ENCODE assay signal across 23 cellular contexts in the genomic region with DNA sequence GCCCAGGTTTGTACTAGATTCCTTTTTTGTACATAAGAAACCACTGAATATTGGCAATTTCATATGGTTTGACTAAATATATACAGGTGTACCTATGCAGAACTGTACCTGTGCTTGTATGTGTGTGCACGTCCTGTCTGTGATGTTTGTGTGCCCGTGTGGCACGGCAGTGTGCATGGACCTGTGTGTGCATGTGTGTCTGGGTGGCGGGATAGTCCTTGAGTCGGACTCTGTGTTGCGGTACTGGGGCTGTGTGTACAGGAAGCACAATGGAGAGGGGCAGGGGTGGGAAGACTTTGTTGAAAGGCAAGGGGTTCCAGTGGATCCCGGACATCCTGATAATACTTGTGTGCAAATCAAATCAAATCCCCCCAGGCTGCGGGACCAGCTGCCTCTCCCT. TPM values are rescaled to one million over a fixed set of nuclear protein-coding genes. Genes with fewer than 3 reads are reported as not detected.
A peak's percentile ranks its signal among the peaks of the same experiment; 100 is the strongest.
DNase-seq lines count a peak whose midpoint lies in the region; ATAC-seq, FAIRE-seq and TF ChIP-seq lines count a peak whose summit lies in the region.
"Had no signal": no experiment of that assay in that cellular context is flagged by ENCODE, and none has a peak within 500 bp of the region (broad histone marks: within the 10 kb centered on the region; RNA-seq: fewer than 3 reads in every experiment).

No MANE protein-coding gene starts in this region.

- intact Hi-C loops in posterior vena cava (cut with DNase I) = no loop called here

- H3K36me3 Mint-ChIP-seq in chondrocyte (ENCODE audit: low read depth) = no peaks in the 10 kb centered on the region
- H3K36me3 Mint-ChIP-seq in neural progenitor cell = no peaks in the 10 kb centered on the region
- H3K36me3 Mint-ChIP-seq: CD4-positive, alpha-beta memory T cell had no signal

- H3K27ac Mint-ChIP-seq in chondrocyte (ENCODE audit: unreplicated experiment) (no peak overlapping the region), neural progenitor cell (peak overlapping the region; percentile 82)
- H3K27ac Mint-ChIP-seq: CD4-positive, alpha-beta memory T cell; GM23338; HFFc6 had no signal

- no peaks in the 10 kb centered on the region for H3K9me3 Mint-ChIP-seq in chondrocyte (ENCODE audit: low read depth)
- no peaks in the 10 kb centered on the region for H3K9me3 Mint-ChIP-seq in neural progenitor cell
- H3K9me3 Mint-ChIP-seq: CD4-positive, alpha-beta memory T cell; GM23338; HFFc6 had no signal

- no peak overlapping the region for H3K9ac ChIP-seq in neural progenitor cell

- DNase-seq in HTR-8/SVneo (ENCODE audit: insufficient read length, low spot score) (no peak), chondrocyte (ENCODE audit: low spot score) (peak; percentile 64), neural progenitor cell (ENCODE audit: low spot score) (no peak), posterior vena cava (ENCODE audit: low spot score) (peak; percentile 26), HUDEP-2 (lab: John Stamatoyannopoulos, UW; ENCODE audit: unreplicated experiment in 76 of 76) (no peak)
- DNase-seq in stimulated activated CD4-positive, alpha-beta T cell treated with anti-CD3 and anti-CD28 coated beads, Interleukin-4, amount 100 ng/mL, for 24 hours = no peak
- DNase-seq: C1 segment of cervical spinal cord; Calu3; CD4-positive, alpha-beta memory T cell; DMS53; DMS79 treated with DMSO at 0.1 percent for 48 hours; GF-D8; HFFc6 had no signal

- H3K27me3 Mint-ChIP-seq in chondrocyte (ENCODE audit: low read depth) (no peaks in the 10 kb centered on the region), neural progenitor cell (ENCODE audit: insufficient read depth, low read depth) (peaks cover 6% of the 10 kb centered on the region)

- no peaks in the 10 kb centered on the region for H3K9me3 ChIP-seq in neural progenitor cell (ENCODE audit: low read depth)
- H3K9me3 ChIP-seq: HAP-1 had no signal

- H3K4me3 Mint-ChIP-seq in chondrocyte (ENCODE audit: unreplicated experiment) (no peak overlapping the region), neural progenitor cell (peak overlapping the region; percentile 5)
- H3K4me3 Mint-ChIP-seq: CD4-positive, alpha-beta memory T cell; GM23338; HFFc6 had no signal

- no peaks in the 10 kb centered on the region for H3K4me1 ChIP-seq in neural progenitor cell
- H3K4me1 ChIP-seq: HAP-1 had no signal

- ATAC-seq in GM18858 (IDR thresholded peaks at IDR 0.05; ENCODE audit: unreplicated experiment) (no peak), GM19463 (IDR thresholded peaks at IDR 0.05; ENCODE audit: unreplicated experiment) (no peak)

- no peak overlapping the region for H3K4me3 ChIP-seq in neural progenitor cell
- H3K4me3 ChIP-seq: GM23338, HAP-1 had no signal

- H3F3A ChIP-seq in neural progenitor cell (ENCODE audit: low read depth) = no peaks in the 10 kb centered on the region

- no peaks in the 10 kb centered on the region for H3K36me3 ChIP-seq in neural progenitor cell
- H3K36me3 ChIP-seq: HAP-1 had no signal

- FAIRE-seq in HTR-8/SVneo (lab: Jason Lieb, UNC) = peak; percentile 23
- FAIRE-seq: GM12891, H54 had no signal

- H3K4me1 Mint-ChIP-seq in chondrocyte (ENCODE audit: low read depth) = no peaks in the 10 kb centered on the region
- no peaks in the 10 kb centered on the region for H3K4me1 Mint-ChIP-seq in neural progenitor cell
- H3K4me1 Mint-ChIP-seq: CD4-positive, alpha-beta memory T cell had no signal

- no peak overlapping the region for H3K4me2 ChIP-seq in neural progenitor cell
- H3K4me2 ChIP-seq: GM23338 had no signal

- TF ChIP-seq CTCF in chondrocyte (IDR thresholded peaks at IDR 0.05) (no peak), neural progenitor cell (IDR thresholded peaks at IDR 0.05) (no peak)

- no peaks in the 10 kb centered on the region for H4K20me1 ChIP-seq in neural progenitor cell (ENCODE audit: low read depth)

- no peak overlapping the region for H3K27ac ChIP-seq in neural progenitor cell

- H2AFZ ChIP-seq in neural progenitor cell (replicated peaks) = no peak overlapping the region
- H2AFZ ChIP-seq: GM23338 had no signal

- H3K27me3 ChIP-seq in neural progenitor cell = no peaks in the 10 kb centered on the region

- H3K79me2 ChIP-seq in neural progenitor cell (ENCODE audit: low read depth) = no peaks in the 10 kb centered on the region

RNA-seq across cellular contexts. Expression of gene FAM83C, which starts 3.4 kb away (rescaled TPM):
- not detected in 3 replicates for total RNA-seq in chondrocyte
- total RNA-seq in neural progenitor cell (ENCODE audit: low replicate concordance) = not detected in 2 replicates
- total RNA-seq in posterior vena cava = not detected
- total RNA-seq: A172; A673; Calu3; CD4-positive, alpha-beta memory T cell; Daoy; G401; HFFc6 had no signal

RNA-seq across cellular contexts. Expression of gene EIF6, which starts 11.1 kb away (rescaled TPM):
- total RNA-seq in chondrocyte (117 to 125 TPM (median 123 TPM) in 3 replicates), neural progenitor cell (ENCODE audit: low replicate concordance) (47.5 and 71.4 TPM in 2 replicates), posterior vena cava (10 to 100 TPM; 61.9 to 89.7 TPM)

RNA-seq across cellular contexts. Expression of gene MMP24OS, which starts 17.8 kb away (rescaled TPM):
- total RNA-seq in chondrocyte (89.8 to 94.6 TPM (median 91.5 TPM) in 3 replicates), neural progenitor cell (ENCODE audit: low replicate concordance) (2.9 and 12.0 TPM in 2 replicates), posterior vena cava (10 to 100 TPM; 40.4 to 54.6 TPM)

Comparison
In these comparisons a context has a peak if more than half of its experiments do, and no peak if none do; other contexts are left out.
1. DNase-seq: peak in chondrocyte (single experiment) and posterior vena cava (single experiment); none in HTR-8/SVneo (single experiment), neural progenitor cell (single experiment), HUDEP-2 (0 of 76) and stimulated activated CD4-positive, alpha-beta T cell treated with anti-CD3 and anti-CD28 coated beads, Interleukin-4, amount 100 ng/mL, for 24 hours (single experiment).